1 cellular context compared by ENCODE assay signal in the genomic region with DNA sequence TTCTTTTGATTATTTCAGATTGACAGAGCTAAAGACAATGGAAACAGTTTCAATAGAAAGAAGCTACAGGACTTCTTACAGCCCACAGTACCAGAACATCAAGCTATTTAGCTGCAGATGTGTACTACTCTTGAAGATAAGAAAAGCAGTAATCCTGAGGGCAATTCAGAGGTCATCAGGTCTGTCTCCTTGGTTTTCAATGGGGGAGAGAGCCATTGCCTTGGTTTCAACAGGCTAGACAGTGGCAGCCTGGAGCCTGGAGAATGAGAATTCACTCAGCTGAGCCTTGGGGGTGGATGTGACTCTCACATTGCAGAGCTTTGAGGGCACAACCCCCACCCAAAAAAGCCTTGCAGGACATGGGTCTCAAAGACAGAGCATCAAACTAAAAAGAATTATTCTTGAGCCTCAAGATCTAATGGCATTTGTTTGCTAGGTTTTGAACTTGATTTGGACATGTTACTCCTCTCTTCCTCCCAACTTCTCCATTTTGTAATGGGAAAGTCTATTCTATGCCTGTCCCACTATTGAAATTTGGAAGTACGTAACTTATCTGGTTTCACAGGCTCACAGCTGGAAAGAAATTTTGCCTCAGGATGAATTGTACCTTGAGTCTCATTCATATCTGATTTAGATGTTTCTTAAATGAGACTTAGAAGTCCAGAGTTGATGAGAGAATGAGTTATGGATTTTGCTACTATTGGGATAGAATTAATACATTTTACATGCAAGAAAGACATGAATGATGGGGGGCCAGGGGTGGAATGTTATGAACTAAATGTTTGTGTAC.
TF ChIP-seq lines count a peak whose summit lies in the region.

No MANE protein-coding gene starts in this region.

TF ChIP-seq in HepG2, 621 proteins besides CTCF, POLR2A, EP300 and RAD21:
- no peak for TF ChIP-seq CREB1 (IDR thresholded peaks at IDR 0.05)
- TF ChIP-seq CREB1 (CRISPR knock-in tag; IDR thresholded peaks at IDR 0.05), result no peak
- no peak for TF ChIP-seq ZNF619 (CRISPR knock-in tag; IDR thresholded peaks at IDR 0.05)
- no peak for TF ChIP-seq HNRNPK (IDR thresholded peaks at IDR 0.05; ENCODE audit: low read depth, low read length, poor library complexity, severe bottlenecking)
- TF ChIP-seq, protein P1, sequence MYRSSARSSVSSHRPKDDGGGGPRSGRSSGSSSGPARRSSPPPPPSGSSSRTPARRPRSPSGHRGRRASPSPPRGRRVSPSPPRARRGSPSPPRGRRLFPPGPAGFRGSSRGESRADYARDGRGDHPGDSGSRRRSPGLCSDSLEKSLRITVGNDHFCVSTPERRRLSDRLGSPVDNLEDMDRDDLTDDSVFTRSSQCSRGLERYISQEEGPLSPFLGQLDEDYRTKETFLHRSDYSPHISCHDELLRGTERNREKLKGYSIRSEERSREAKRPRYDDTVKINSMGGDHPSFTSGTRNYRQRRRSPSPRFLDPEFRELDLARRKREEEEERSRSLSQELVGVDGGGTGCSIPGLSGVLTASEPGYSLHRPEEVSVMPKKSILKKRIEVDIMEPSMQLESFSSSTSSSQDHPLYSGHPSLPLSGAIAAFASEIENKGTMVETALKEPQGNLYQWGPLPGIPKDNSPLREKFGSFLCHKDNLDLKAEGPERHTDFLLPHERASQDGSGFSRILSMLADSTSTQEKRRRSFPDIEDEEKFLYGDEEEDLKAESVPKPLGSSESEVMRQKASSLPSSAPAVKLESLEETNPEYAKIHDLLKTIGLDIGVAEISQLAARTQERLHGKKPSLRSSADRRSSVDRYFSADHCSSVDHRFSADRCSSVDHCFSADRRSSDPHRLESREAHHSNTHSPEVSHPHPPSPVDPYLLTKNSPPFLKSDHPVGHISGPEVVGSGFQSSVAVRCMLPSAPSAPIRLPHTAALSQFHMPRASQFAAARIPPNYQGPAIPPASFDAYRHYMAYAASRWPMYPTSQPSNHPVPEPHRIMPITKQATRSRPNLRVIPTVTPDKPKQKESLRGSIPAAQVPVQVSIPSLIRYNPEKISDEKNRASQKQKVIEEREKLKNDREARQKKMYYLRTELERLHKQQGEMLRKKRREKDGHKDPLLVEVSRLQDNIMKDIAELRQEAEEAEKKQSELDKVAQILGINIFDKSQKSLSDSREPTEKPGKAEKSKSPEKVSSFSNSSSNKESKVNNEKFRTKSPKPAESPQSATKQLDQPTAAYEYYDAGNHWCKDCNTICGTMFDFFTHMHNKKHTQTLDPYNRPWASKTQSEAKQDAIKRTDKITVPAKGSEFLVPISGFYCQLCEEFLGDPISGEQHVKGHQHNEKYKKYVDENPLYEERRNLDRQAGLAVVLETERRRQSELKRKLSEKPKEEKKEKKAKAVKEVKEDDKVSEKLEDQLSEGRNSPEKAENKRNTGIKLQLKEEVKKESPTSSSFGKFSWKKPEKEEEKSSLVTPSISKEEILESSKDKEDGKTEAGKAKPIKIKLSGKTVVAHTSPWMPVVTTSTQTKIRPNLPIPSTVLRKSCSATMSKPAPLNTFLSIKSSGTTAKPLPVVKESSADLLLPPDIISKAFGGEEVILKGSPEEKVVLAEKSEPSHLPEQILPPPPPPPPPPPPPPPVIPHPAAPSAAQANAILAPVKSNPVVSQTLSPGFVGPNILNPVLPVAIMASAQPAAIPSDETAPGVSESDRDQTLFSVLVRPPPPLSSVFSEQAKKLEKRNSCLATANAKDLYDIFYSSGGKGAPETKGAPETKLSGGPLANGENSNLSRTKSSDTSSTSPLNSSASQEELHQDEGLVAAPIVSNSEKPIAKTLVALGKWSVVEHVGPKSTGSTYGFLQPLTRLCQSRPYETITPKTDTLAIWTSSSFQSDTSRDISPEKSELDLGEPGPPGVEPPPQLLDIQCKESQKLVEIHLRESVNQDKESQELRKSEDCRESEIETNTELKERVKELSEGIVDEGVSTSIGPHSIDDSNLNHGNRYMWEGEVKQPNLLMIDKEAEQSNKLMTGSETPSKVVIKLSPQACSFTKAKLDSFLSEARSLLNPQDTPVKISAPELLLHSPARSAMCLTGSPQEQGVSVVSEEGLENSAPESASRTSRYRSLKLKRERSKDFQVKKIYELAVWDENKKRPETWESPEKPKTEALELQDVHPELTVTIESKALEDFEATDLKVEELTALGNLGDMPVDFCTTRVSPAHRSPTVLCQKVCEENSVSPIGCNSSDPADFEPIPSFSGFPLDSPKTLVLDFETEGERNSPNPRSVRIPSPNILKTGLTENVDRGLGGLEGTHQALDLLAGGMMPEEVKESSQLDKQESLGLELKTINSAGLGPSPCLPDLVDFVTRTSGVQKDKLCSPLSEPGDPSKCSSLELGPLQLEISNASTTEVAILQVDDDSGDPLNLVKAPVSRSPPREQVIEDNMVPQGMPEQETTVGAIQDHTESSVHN (CRISPR knock-in tag; IDR thresholded peaks at IDR 0.05), result no peak
- TF ChIP-seq, protein P2, sequence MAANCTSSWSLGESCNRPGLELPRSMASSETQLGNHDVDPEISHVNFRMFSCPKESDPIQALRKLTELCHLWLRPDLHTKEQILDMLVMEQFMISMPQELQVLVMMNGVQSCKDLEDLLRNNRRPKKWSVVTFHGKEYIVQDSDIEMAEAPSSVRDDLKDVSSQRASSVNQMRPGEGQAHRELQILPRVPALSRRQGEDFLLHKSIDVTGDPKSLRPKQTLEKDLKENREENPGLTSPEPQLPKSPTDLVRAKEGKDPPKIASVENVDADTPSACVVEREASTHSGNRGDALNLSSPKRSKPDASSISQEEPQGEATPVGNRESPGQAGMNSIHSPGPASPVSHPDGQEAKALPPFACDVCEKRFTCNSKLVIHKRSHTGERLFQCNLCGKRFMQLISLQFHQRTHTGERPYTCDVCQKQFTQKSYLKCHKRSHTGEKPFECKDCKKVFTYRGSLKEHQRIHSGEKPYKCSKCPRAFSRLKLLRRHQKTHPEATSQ (CRISPR knock-in tag; IDR thresholded peaks at IDR 0.05; ENCODE audit: borderline replicate concordance), result no peak
- TF ChIP-seq KIAA2018 (CRISPR knock-in tag; IDR thresholded peaks at IDR 0.05; ENCODE audit: borderline replicate concordance), result no peak
- TF ChIP-seq ZNF816 (CRISPR knock-in tag; IDR thresholded peaks at IDR 0.05; ENCODE audit: borderline replicate concordance), result no peak
- TF ChIP-seq TCF12 (IDR thresholded peaks at IDR 0.05), result no peak
- TF ChIP-seq TCF12 (CRISPR knock-in tag; IDR thresholded peaks at IDR 0.05), result no peak
- TF ChIP-seq KAT7 (CRISPR knock-in tag; IDR thresholded peaks at IDR 0.05; ENCODE audit: borderline replicate concordance), result no peak
- TF ChIP-seq ZKSCAN1 (IDR thresholded peaks at IDR 0.05; ENCODE audit: low read length), result no peak
- no peak for TF ChIP-seq CREBL2 (CRISPR knock-in tag; IDR thresholded peaks at IDR 0.05; ENCODE audit: borderline replicate concordance)
- TF ChIP-seq ZNF674 (CRISPR knock-in tag; IDR thresholded peaks at IDR 0.05; ENCODE audit: low read depth), result no peak
- no peak for TF ChIP-seq SALL2 (CRISPR knock-in tag; IDR thresholded peaks at IDR 0.05)
- TF ChIP-seq EED (CRISPR knock-in tag; IDR thresholded peaks at IDR 0.05), result no peak
- TF ChIP-seq ZSCAN25 (CRISPR knock-in tag; IDR thresholded peaks at IDR 0.05), result no peak
- no peak for TF ChIP-seq ZNF251 (CRISPR knock-in tag; IDR thresholded peaks at IDR 0.05)
